Comparison of ENCODE assay signal across 1 cellular context in genomic region chr16:2904100-2904921, GRCh38.
TF ChIP-seq lines count a peak whose summit lies in the region.

No MANE protein-coding gene starts in this region.

TF ChIP-seq in K562, 482 proteins besides CTCF, POLR2A, EP300 and RAD21 (continued from another document and continues in another):
- TF ChIP-seq TCF7L2 (IDR thresholded peaks at IDR 0.05; ENCODE audit: low read depth, low read length) (no peak), MGA (IDR thresholded peaks at IDR 0.05) (peak; percentile 79), TFAP4 (CRISPR knock-in tag; IDR thresholded peaks at IDR 0.05; ENCODE audit: borderline replicate concordance) (peak; percentile 84), ARID2 (IDR thresholded peaks at IDR 0.05) (0 out of 2 replicates have a peak, but pooled peaks have one; percentile 8), NONO (IDR thresholded peaks at IDR 0.05; ENCODE audit: low read depth in 2 of 2, low read length in 1 of 2) (no peak), SRSF7 (optimal IDR thresholded peaks at IDR 0.05; ENCODE audit: low read depth, low read length) (no peak), SNIP1 (IDR thresholded peaks at IDR 0.05; ENCODE audit: low read depth) (no peak), THAP12 (CRISPR knock-in tag; IDR thresholded peaks at IDR 0.05) (no peak), SMAD4 (CRISPR knock-in tag; conservative IDR thresholded peaks at IDR 0.05) (no peak), DLX4 (CRISPR knock-in tag; IDR thresholded peaks at IDR 0.05) (no peak), ZNF121 (CRISPR knock-in tag; conservative IDR thresholded peaks at IDR 0.05) (no peak), CTCFL (IDR thresholded peaks at IDR 0.05; ENCODE audit: borderline replicate concordance, insufficient read depth, low read depth, low read length, poor library complexity, severe bottlenecking) (peak; percentile 67), BRCA1 (IDR thresholded peaks at IDR 0.05) (no peak), BRCA1 (CRISPR knock-in tag; IDR thresholded peaks at IDR 0.05) (no peak), LCOR (CRISPR knock-in tag; IDR thresholded peaks at IDR 0.05) (0 out of 2 replicates have a peak, but pooled peaks have one; percentile 69), PCBP2 (IDR thresholded peaks at IDR 0.05; ENCODE audit: low read depth, low read length, poor library complexity, severe bottlenecking) (no peak), NCOA4 (IDR thresholded peaks at IDR 0.05; ENCODE audit: partially characterized antibody) (no peak), ZNF436 (CRISPR knock-in tag; IDR thresholded peaks at IDR 0.05) (no peak), ZBTB17 (CRISPR knock-in tag; IDR thresholded peaks at IDR 0.05) (no peak), HEY1 (CRISPR knock-in tag; IDR thresholded peaks at IDR 0.05; ENCODE audit: borderline replicate concordance) (no peak), ZNF639 (CRISPR knock-in tag; conservative IDR thresholded peaks at IDR 0.05 in 1 of 2, IDR thresholded peaks at IDR 0.05 in 1 of 2) (0 out of 4 replicates have a peak, but pooled peaks of 1 of the 2 experiments have one; percentile 26), ZNF717 (CRISPR knock-in tag; IDR thresholded peaks at IDR 0.05) (no peak), PATZ1 (CRISPR knock-in tag; IDR thresholded peaks at IDR 0.05; ENCODE audit: borderline replicate concordance) (no peak), ZSCAN29 (IDR thresholded peaks at IDR 0.05) (peak; percentile 51; the same call in 1 of the 2 replicates), HNRNPL (IDR thresholded peaks at IDR 0.05; ENCODE audit: low read depth, low read length) (no peak), SUPT5H (IDR thresholded peaks at IDR 0.05) (peak; percentile 50), ZKSCAN1 (IDR thresholded peaks at IDR 0.05; ENCODE audit: low read depth, low read length) (no peak), ZMIZ1 (IDR thresholded peaks at IDR 0.05; ENCODE audit: low read depth in 2 of 2, low read length in 2 of 2) (no peak)
